Comparison of ENCODE assay signal across 9 cellular contexts in the genomic region with DNA sequence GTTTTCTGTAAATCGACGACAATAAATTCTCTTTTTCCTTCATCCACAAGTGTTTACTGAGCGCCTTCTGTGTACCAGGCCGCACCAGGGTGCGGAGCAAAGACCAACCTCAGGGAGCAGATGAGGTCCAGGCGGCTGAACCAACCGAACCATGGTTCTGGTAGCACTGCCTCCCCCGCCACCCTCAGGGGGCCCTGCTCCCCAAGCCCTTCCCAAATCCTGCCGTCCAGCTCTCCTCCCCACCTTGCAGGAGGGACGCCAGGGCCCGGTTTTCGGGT. TPM values are rescaled to one million over a fixed set of nuclear protein-coding genes. Genes with fewer than 3 reads are reported as not detected.
DNase-seq lines count a peak whose midpoint lies in the region; ATAC-seq, FAIRE-seq and TF ChIP-seq lines count a peak whose summit lies in the region.
"Had no signal": no experiment of that assay in that cellular context is flagged by ENCODE, and none has a peak within 500 bp of the region (broad histone marks: within the 10 kb centered on the region; RNA-seq: fewer than 3 reads in every experiment).

No MANE protein-coding gene starts in this region.

- H3K56ac ChIP-seq in mesendoderm (ENCODE audit: low read length): peak overlapping the region; percentile 95

- no peaks in the 10 kb centered on the region for H3K36me3 ChIP-seq in cardiac muscle cell
- H3K36me3 ChIP-seq in mesendoderm (ENCODE audit: control insufficient read depth, insufficient read depth, low read length): no peaks in the 10 kb centered on the region
- no peaks in the 10 kb centered on the region for H3K36me3 ChIP-seq in urinary bladder (ENCODE audit: insufficient read depth)

- H4K5ac ChIP-seq in mesendoderm (ENCODE audit: low read length): no peak overlapping the region

- H4K8ac ChIP-seq in mesendoderm (ENCODE audit: low read depth, low read length): no peak overlapping the region

- H2AK5ac ChIP-seq in mesendoderm (ENCODE audit: low read length): peak overlapping the region; percentile 18

- H3K27ac ChIP-seq in cardiac muscle cell: no peak overlapping the region
- no peak overlapping the region for H3K27ac ChIP-seq in mesendoderm (ENCODE audit: low read depth, low read length)
- H3K27ac ChIP-seq in urinary bladder (ENCODE audit: low read depth): no peak overlapping the region
- H3K27ac ChIP-seq: HL-60 had no signal

- TF ChIP-seq CTCF in cardiac muscle cell (IDR thresholded peaks at IDR 0.05; ENCODE audit: low read depth, low read length): no peak
- no peak for TF ChIP-seq CTCF in MCF 10A (IDR thresholded peaks at IDR 0.05; ENCODE audit: unreplicated experiment)

- H3K27me3 Mint-ChIP-seq in MCF 10A (ENCODE audit: insufficient read depth, unreplicated experiment): no peaks in the 10 kb centered on the region

- peak overlapping the region; percentile 84 for H3K9ac ChIP-seq in mesendoderm (ENCODE audit: low read length)

- peaks cover 10% of the 10 kb centered on the region for H3K36me3 Mint-ChIP-seq in MCF 10A (ENCODE audit: insufficient read depth, unreplicated experiment)

- peak overlapping the region; percentile 35 for H3K4me3 ChIP-seq in cardiac muscle cell
- no peak overlapping the region for H3K4me3 ChIP-seq in mesendoderm (ENCODE audit: low read length)
- H3K4me3 ChIP-seq in urinary bladder (ENCODE audit: low read depth, low read length): peak overlapping the region; percentile 46

- no peaks in the 10 kb centered on the region for H3K9me3 ChIP-seq in cardiac muscle cell (ENCODE audit: low read depth)

- DNase-seq in cardiac muscle cell (ENCODE audit: low read depth in 1 of 2, low spot score in 1 of 2) (no peak), Right ventricle myocardium superior (no peak), MCF 10A (ENCODE audit: unreplicated experiment) (no peak), mesendoderm (no peak), H4 (ENCODE audit: low spot score) (no peak), H54 (ENCODE audit: insufficient read length, low spot score) (no peak)

- ATAC-seq in Right ventricle myocardium superior (ENCODE audit: poor library complexity) (no peak), GM21717 (IDR thresholded peaks at IDR 0.05; ENCODE audit: unreplicated experiment) (no peak)

- H3K27me3 ChIP-seq in cardiac muscle cell (peaks cover 13% of the 10 kb centered on the region), mesendoderm (ENCODE audit: insufficient read depth, low read length, poor library complexity) (no peaks in the 10 kb centered on the region)

- peak overlapping the region; percentile 95 for H3K27ac Mint-ChIP-seq in MCF 10A (ENCODE audit: low read depth, unreplicated experiment)

- H3K4me1 ChIP-seq in cardiac muscle cell (ENCODE audit: low read depth) (peaks cover 6% of the 10 kb centered on the region), mesendoderm (ENCODE audit: control insufficient read depth, low read depth, low read length) (peaks cover 7% of the 10 kb centered on the region), urinary bladder (ENCODE audit: insufficient read depth) (no peaks in the 10 kb centered on the region)

- WGBS in mesendoderm (ENCODE audit: extremely low coverage, insufficient coverage, low lambda C conversion rate): no CpG with 5 or more reads among the region's 12 CpGs
- 40% methylated on average over 12 of the region's 12 CpGs for WGBS in urinary bladder

- H3K4me3 Mint-ChIP-seq in MCF 10A (ENCODE audit: unreplicated experiment): peak overlapping the region; percentile 92

- FAIRE-seq in H54 (lab: Jason Lieb, UNC): no peak

- H3K23ac ChIP-seq in mesendoderm (ENCODE audit: low read length): no peak overlapping the region

- no peak overlapping the region for H3K18ac ChIP-seq in mesendoderm (ENCODE audit: low read length)

- no peaks in the 10 kb centered on the region for H3K79me2 ChIP-seq in mesendoderm (ENCODE audit: control insufficient read depth, insufficient read depth, low read length)

- H3K79me1 ChIP-seq in mesendoderm (ENCODE audit: low read length): no peaks in the 10 kb centered on the region

- CTCF ChIA-PET in MCF 10A (lab: Yijun Ruan, JAX): interaction anchor here (1.3 kb wide), 1 partner anchor 13 kb away, joined by 5 read pairs; no protein-coding TSS in a partner anchor

- no peak overlapping the region for H2BK15ac ChIP-seq in mesendoderm (replicated peaks; ENCODE audit: low read depth)

- no peak for TF ChIP-seq POLR2A in H54 (IDR thresholded peaks at IDR 0.05; ENCODE audit: low read depth, low read length)

- no peaks in the 10 kb centered on the region for H3K9me3 Mint-ChIP-seq in MCF 10A (ENCODE audit: unreplicated experiment)

- H3K4ac ChIP-seq in mesendoderm (ENCODE audit: low read depth, low read length): peak overlapping the region; percentile 6

- intact Hi-C loops in Right ventricle myocardium superior (cut with DNase I): no loop called here
- intact Hi-C loops in MCF 10A (cut with micrococcal nuclease): no loop called here

- H2BK120ac ChIP-seq in mesendoderm (ENCODE audit: low read depth, low read length): no peak overlapping the region

- peaks cover 18% of the 10 kb centered on the region for H3K4me1 Mint-ChIP-seq in MCF 10A (ENCODE audit: insufficient read depth, unreplicated experiment)

- no peak overlapping the region for H2BK5ac ChIP-seq in mesendoderm (ENCODE audit: low read length)

- peak overlapping the region; percentile 95 for H3K4me2 ChIP-seq in mesendoderm (ENCODE audit: low read length)

- no TSS peak for BruUV-seq in MCF 10A (replicated peaks; lab: Mats Ljungman, UMichigan)

- POLR2A ChIA-PET in MCF 10A (lab: Yijun Ruan, JAX): interaction anchor here (1.0 to 4.7 kb wide), 2 partner anchors 12 to 53 kb away, joined by 3 to 22 read pairs; a partner anchor contains a TSS

RNA-seq across cellular contexts. Expression of a gene that starts 5.1 kb away (rescaled TPM):
- total RNA-seq in cardiac muscle cell (3.1 TPM in 1 of 2 replicates, not detected in the other), Right ventricle myocardium superior (not detected), MCF 10A (2022) (0.63 and 0.98 TPM in 2 replicates), urinary bladder (not detected)
- polyA plus RNA-seq in cardiac muscle cell (not detected in 2 replicates), urinary bladder (0.11 TPM)
- 0.06 TPM for polyA plus RNA-seq in mesendoderm (2013, experiment 1 of 2)
- 0.10 TPM for polyA plus RNA-seq in mesendoderm (2013, experiment 2 of 2)
- total RNA-seq in H4 (2014; rRNA removed; shearing (Covaris generic)): not detected in 2 replicates

RNA-seq across cellular contexts. Expression of a gene that starts 7.9 kb away (rescaled TPM):
- total RNA-seq in cardiac muscle cell (15.6 and 37.9 TPM in 2 replicates), Right ventricle myocardium superior (16.1 TPM), MCF 10A (2022) (14.6 and 18.1 TPM in 2 replicates), urinary bladder (13.6 TPM)
- polyA plus RNA-seq in cardiac muscle cell (16.0 and 18.6 TPM in 2 replicates), urinary bladder (18.5 TPM)
- polyA plus RNA-seq in mesendoderm (2013, experiment 1 of 2): 2.0 TPM
- polyA plus RNA-seq in mesendoderm (2013, experiment 2 of 2): 1.9 TPM
- total RNA-seq in H4 (2014; rRNA removed; shearing (Covaris generic)): 15.6 and 23.6 TPM in 2 replicates

RNA-seq across cellular contexts. Expression of a gene that starts 13.5 kb away (rescaled TPM):
- total RNA-seq in cardiac muscle cell (1,551 and 1,738 TPM in 2 replicates), Right ventricle myocardium superior (481 TPM), MCF 10A (2022) (1,779 and 1,872 TPM in 2 replicates), urinary bladder (1,214 TPM)
- polyA plus RNA-seq in cardiac muscle cell (643 and 656 TPM in 2 replicates), urinary bladder (1,879 TPM)
- 1,257 TPM for polyA plus RNA-seq in mesendoderm (2013, experiment 1 of 2)
- 1,274 TPM for polyA plus RNA-seq in mesendoderm (2013, experiment 2 of 2)
- total RNA-seq in H4 (2014; rRNA removed; shearing (Covaris generic)): 3,081 and 3,534 TPM in 2 replicates

RNA-seq across cellular contexts. Expression of a gene that starts 19.7 kb away (rescaled TPM):
- total RNA-seq in cardiac muscle cell (9.1 and 12.6 TPM in 2 replicates), Right ventricle myocardium superior (0.13 TPM), MCF 10A (2022) (1.5 and 1.7 TPM in 2 replicates), urinary bladder (1.5 TPM)
- polyA plus RNA-seq in cardiac muscle cell (7.6 and 8.9 TPM in 2 replicates), urinary bladder (1.6 TPM)
- polyA plus RNA-seq in mesendoderm (2013, experiment 1 of 2): 1.7 TPM
- polyA plus RNA-seq in mesendoderm (2013, experiment 2 of 2): 1.8 TPM
- 1.4 and 1.9 TPM in 2 replicates for total RNA-seq in H4 (2014; rRNA removed; shearing (Covaris generic))

RNA-seq across cellular contexts. Expression of a gene that starts 38.0 kb away (rescaled TPM):
- total RNA-seq in cardiac muscle cell (5.9 and 7.6 TPM in 2 replicates), Right ventricle myocardium superior (0.30 TPM), MCF 10A (2022) (3.2 and 3.9 TPM in 2 replicates), urinary bladder (2.1 TPM)
- polyA plus RNA-seq in cardiac muscle cell (5.8 and 6.8 TPM in 2 replicates), urinary bladder (0.73 TPM)
- 0.46 TPM for polyA plus RNA-seq in mesendoderm (2013, experiment 1 of 2)
- 0.49 TPM for polyA plus RNA-seq in mesendoderm (2013, experiment 2 of 2)
- 1.6 and 5.1 TPM in 2 replicates for total RNA-seq in H4 (2014; rRNA removed; shearing (Covaris generic))
